Comparison of ENCODE assay signal across 10 cellular contexts in genomic region chr16:55480228-55480655, GRCh38. TPM values are rescaled to one million over a fixed set of nuclear protein-coding genes. Genes with fewer than 3 reads are reported as not detected.
A peak's percentile ranks its signal among the peaks of the same experiment; 100 is the strongest.
DNase-seq lines count a peak whose midpoint lies in the region; ATAC-seq and TF ChIP-seq lines count a peak whose summit lies in the region.
"Had no signal": no experiment of that assay in that cellular context is flagged by ENCODE, and none has a peak within 500 bp of the region (broad histone marks: within the 10 kb centered on the region; RNA-seq: fewer than 3 reads in every experiment).

No MANE protein-coding gene starts in this region.

- DNase-seq in stimulated activated naive CD8-positive, alpha-beta T cell treated with anti-CD3 and anti-CD28 coated beads, Interleukin-15, amount 100 ng/mL, for 72 hours = no peak
- peak; percentile 93 for DNase-seq in fibroblast of mammary gland (ENCODE audit: low read depth)
- peak; percentile 85 for DNase-seq in mucosa of gallbladder (ENCODE audit: low spot score)
- DNase-seq in aorta = peak; percentile 94
- DNase-seq in HuH-7 (ENCODE audit: low spot score) = no peak
- DNase-seq in SHP77 treated with DMSO at 0.1 percent for 48 hours (lab: John Stamatoyannopoulos, UW) = no peak
- DNase-seq: NCI-H1694 had no signal

- no peak for ATAC-seq in stimulated activated naive CD8-positive, alpha-beta T cell treated with anti-CD3 and anti-CD28 coated beads, Interleukin-15, amount 100 ng/mL, for 72 hours
- peak; percentile 81 for ATAC-seq in aorta (ENCODE audit: low FRiP score)
- ATAC-seq in HG02973 (IDR thresholded peaks at IDR 0.05; ENCODE audit: unreplicated experiment) = no peak

- no peaks in the 10 kb centered on the region for H3K9me3 Mint-ChIP-seq in stimulated activated naive CD8-positive, alpha-beta T cell treated with anti-CD3 and anti-CD28 coated beads, Interleukin-15, Interleukin-2, amounts not matched to agents 100 ng/mL and 50 ng/mL, for 24 hours
- peaks cover 5 to 8% of the 10 kb centered on the region in 2 donors for H3K9me3 Mint-ChIP-seq in stimulated activated naive CD8-positive, alpha-beta T cell treated with anti-CD3 and anti-CD28 coated beads, Interleukin-15, amount 100 ng/mL, for 72 hours

- H3K4me3 ChIP-seq in fibroblast of mammary gland (ENCODE audit: control insufficient read depth, low read depth, low read length) (peak overlapping the region; percentile 92), aorta (ENCODE audit: low read length in 2 of 2) (peak overlapping the region; percentile 37 to 69)

- no peaks in the 10 kb centered on the region for H3K4me1 Mint-ChIP-seq in stimulated activated naive CD8-positive, alpha-beta T cell treated with anti-CD3 and anti-CD28 coated beads, Interleukin-15, Interleukin-2, amounts not matched to agents 100 ng/mL and 50 ng/mL, for 24 hours (ENCODE audit: low read depth)
- H3K4me1 Mint-ChIP-seq in stimulated activated naive CD8-positive, alpha-beta T cell treated with anti-CD3 and anti-CD28 coated beads, Interleukin-15, amount 100 ng/mL, for 72 hours = peaks cover 5% of the 10 kb centered on the region

- no peak overlapping the region for H3K27ac Mint-ChIP-seq in stimulated activated naive CD8-positive, alpha-beta T cell treated with anti-CD3 and anti-CD28 coated beads, Interleukin-15, Interleukin-2, amounts not matched to agents 100 ng/mL and 50 ng/mL, for 24 hours
- H3K27ac Mint-ChIP-seq in stimulated activated naive CD8-positive, alpha-beta T cell treated with anti-CD3 and anti-CD28 coated beads, Interleukin-15, amount 100 ng/mL, for 72 hours = no peak overlapping the region

- TF ChIP-seq CTCF in fibroblast of mammary gland (conservative IDR thresholded peaks at IDR 0.05; ENCODE audit: control insufficient read depth, insufficient read depth, low read depth, low read length) = no peak

- H3K36me3 Mint-ChIP-seq in stimulated activated naive CD8-positive, alpha-beta T cell treated with anti-CD3 and anti-CD28 coated beads, Interleukin-15, Interleukin-2, amounts not matched to agents 100 ng/mL and 50 ng/mL, for 24 hours (ENCODE audit: low read depth) = no peaks in the 10 kb centered on the region

- no peaks in the 10 kb centered on the region for H3K9me3 ChIP-seq in aorta (ENCODE audit: control insufficient read depth, low read length)

- peaks cover 2 to 3% of the 10 kb centered on the region in 2 donors for H3K36me3 ChIP-seq in aorta (ENCODE audit: control insufficient read depth in 1 of 2, insufficient read depth in 2 of 2, low read length in 1 of 2)

- H3K27me3 ChIP-seq in aorta (ENCODE audit: control insufficient read depth in 1 of 2, insufficient read depth in 2 of 2, low read length in 1 of 2) = no peaks in the 10 kb centered on the region

- peak overlapping the region in 1 of 2 donors; percentile 43 for H3K27ac ChIP-seq in aorta (ENCODE audit: low read depth in 1 of 2, low read length in 2 of 2)
- H3K27ac ChIP-seq: epithelial cell of prostate had no signal

- H3K4me3 Mint-ChIP-seq in stimulated activated naive CD8-positive, alpha-beta T cell treated with anti-CD3 and anti-CD28 coated beads, Interleukin-15, Interleukin-2, amounts not matched to agents 100 ng/mL and 50 ng/mL, for 24 hours = peak overlapping the region; percentile 17
- no peak overlapping the region for H3K4me3 Mint-ChIP-seq in stimulated activated naive CD8-positive, alpha-beta T cell treated with anti-CD3 and anti-CD28 coated beads, Interleukin-15, amount 100 ng/mL, for 72 hours

- H3K27me3 Mint-ChIP-seq in stimulated activated naive CD8-positive, alpha-beta T cell treated with anti-CD3 and anti-CD28 coated beads, Interleukin-15, Interleukin-2, amounts not matched to agents 100 ng/mL and 50 ng/mL, for 24 hours = peaks cover 38% of the 10 kb centered on the region
- peaks cover 57% of the 10 kb centered on the region for H3K27me3 Mint-ChIP-seq in stimulated activated naive CD8-positive, alpha-beta T cell treated with anti-CD3 and anti-CD28 coated beads, Interleukin-15, amount 100 ng/mL, for 72 hours

- 1 to 2% methylated on average over 19 to 25 of the region's 25 CpGs for WGBS in aorta, 2 donors

- intact Hi-C loops in aorta (cut with DNase I) = no loop called here

- no peaks in the 10 kb centered on the region for H3K4me1 ChIP-seq in aorta (ENCODE audit: control insufficient read depth in 1 of 2, insufficient read depth in 2 of 2, low read length in 2 of 2)

RNA-seq across cellular contexts. Expression of gene MMP2, which starts 1.2 kb away (rescaled TPM):
- total RNA-seq in mucosa of gallbladder = 264 TPM
- 100 to 1,000 TPM; 261 to 731 TPM for total RNA-seq in aorta
- polyA plus RNA-seq in aorta = 100 to 1,000 TPM in 1 of 2 donors, 10 to 100 TPM in 1; 33.2 to 129 TPM

RNA-seq across cellular contexts. Expression of gene LPCAT2, which starts 28.6 kb away (rescaled TPM):
- 15.8 TPM for total RNA-seq in mucosa of gallbladder
- 10 to 100 TPM; 17.6 to 36.6 TPM for total RNA-seq in aorta
- polyA plus RNA-seq in aorta = 10 to 100 TPM; 14.8 to 17.2 TPM

Comparison
In these comparisons a context has a peak if more than half of its experiments do, and no peak if none do; other contexts are left out.
1. DNase-seq: peak in fibroblast of mammary gland (single experiment), mucosa of gallbladder (single experiment) and aorta (2 of 2); none in stimulated activated naive CD8-positive, alpha-beta T cell treated with anti-CD3 and anti-CD28 coated beads, Interleukin-15, amount 100 ng/mL, for 72 hours (0 of 2), HuH-7 (single experiment) and SHP77 treated with DMSO at 0.1 percent for 48 hours (single experiment).